In genomic region chr4:123889376-123889945, GRCh38 we compare ENCODE assay signal across 25 cellular contexts.
DNase-seq lines count a peak whose midpoint lies in the region; ATAC-seq and TF ChIP-seq lines count a peak whose summit lies in the region.
"Had no signal": no experiment of that assay in that cellular context is flagged by ENCODE, and none has a peak within 500 bp of the region (broad histone marks: within the 10 kb centered on the region; RNA-seq: fewer than 3 reads in every experiment).

No MANE protein-coding gene starts in this region.

- H3K4me3 ChIP-seq in KMS-11 (IDR thresholded peaks at IDR 0.05; ENCODE audit: insufficient read depth, low read depth, low read length) = no peak overlapping the region
- H3K4me3 ChIP-seq: coronary artery, left lung, psoas muscle had no signal

- peaks cover 10% of the 10 kb centered on the region for H3K9me3 Mint-ChIP-seq in osteocyte (ENCODE audit: unreplicated experiment)

- TF ChIP-seq CTCF in KMS-11 (conservative IDR thresholded peaks at IDR 0.05; ENCODE audit: low read depth, low read length) (no peak), osteocyte (IDR thresholded peaks at IDR 0.05) (no peak)

- no peaks in the 10 kb centered on the region for H3K36me3 ChIP-seq in KMS-11 (ENCODE audit: insufficient read depth)
- H3K36me3 ChIP-seq: brain microvascular endothelial cell, left lung had no signal

- no peaks in the 10 kb centered on the region for H3K27me3 Mint-ChIP-seq in osteocyte (ENCODE audit: unreplicated experiment)
- H3K27me3 Mint-ChIP-seq: stimulated activated memory B cell treated with anti-CD40 and anti-IgM and Interleukin-4, amounts not matched to agents 10 μg/mL and 1 μg/mL and 100 μg/mL, for 72 hours had no signal

- no peak overlapping the region for H3K27ac ChIP-seq in KMS-11
- H3K27ac ChIP-seq: brain microvascular endothelial cell, coronary artery, left lung, psoas muscle, RWPE1 had no signal

- peaks cover 13% of the 10 kb centered on the region for H3K4me1 ChIP-seq in KMS-11 (ENCODE audit: low read depth, poor library complexity, severe bottlenecking)

- no peaks in the 10 kb centered on the region for H3K27me3 ChIP-seq in KMS-11 (ENCODE audit: insufficient read depth, low read depth)
- H3K27me3 ChIP-seq: brain microvascular endothelial cell, left lung had no signal

- no peaks in the 10 kb centered on the region for H3K79me2 ChIP-seq in KMS-11 (ENCODE audit: insufficient read depth, low read depth)

- DNase-seq in amniotic epithelial cell (ENCODE audit: low read depth) (peak; percentile 92), fibroblast of peridontal ligament (ENCODE audit: extremely low read depth) (peak; percentile 50), osteocyte (ENCODE audit: extremely low spot score, unreplicated experiment) (no peak), DMS79 (lab: John Stamatoyannopoulos, UW) (no peak), NCI-H1092 (lab: John Stamatoyannopoulos, UW) (no peak)
- DNase-seq: activated CD4-positive, alpha-beta T cell treated with anti-CD3 and anti-CD28 coated beads, Interleukin-2, amount 50 U/mL, for 48 hours; activated CD4-positive, CD25-positive, alpha-beta regulatory T cell; activated effector memory CD4-positive, alpha-beta T cell treated with Interleukin-2 at 50 U/mL for 16 hours; activated naive CD8-positive, alpha-beta T cell treated with anti-CD3 and anti-CD28 coated beads, Interleukin-2, amount 10 ng/mL, durations not matched to agents 7 days and 5 days; brain microvascular endothelial cell; H9; Karpas-422; left lung; NCI-H1930; NCI-H69; psoas muscle; small intestine; T-helper 9 cell had no signal

- H3K36me3 Mint-ChIP-seq in osteocyte (ENCODE audit: unreplicated experiment) = peaks cover 3% of the 10 kb centered on the region
- H3K36me3 Mint-ChIP-seq: activated naive CD8-positive, alpha-beta T cell treated with anti-CD3 and anti-CD28 coated beads, Interleukin-2, amount 10 ng/mL, durations not matched to agents 7 days and 5 days; CD14-positive monocyte; stimulated activated memory B cell treated with anti-CD40 and anti-IgM and Interleukin-4, amounts not matched to agents 10 μg/mL and 1 μg/mL and 100 μg/mL, for 72 hours had no signal

- ATAC-seq in GM21381 (IDR thresholded peaks at IDR 0.05; ENCODE audit: unreplicated experiment) (no peak), GM19035 (IDR thresholded peaks at IDR 0.05; ENCODE audit: unreplicated experiment) (no peak)
- ATAC-seq: left lung; psoas muscle; stimulated activated memory B cell treated with anti-CD40 and anti-IgM and Interleukin-4, amounts not matched to agents 10 μg/mL and 1 μg/mL and 100 μg/mL, for 72 hours had no signal

- H3K4me1 Mint-ChIP-seq in osteocyte (ENCODE audit: unreplicated experiment) = peaks cover 45% of the 10 kb centered on the region
- H3K4me1 Mint-ChIP-seq: activated naive CD8-positive, alpha-beta T cell treated with anti-CD3 and anti-CD28 coated beads, Interleukin-2, amount 10 ng/mL, durations not matched to agents 7 days and 5 days; H9; stimulated activated memory B cell treated with anti-CD40 and anti-IgM and Interleukin-4, amounts not matched to agents 10 μg/mL and 1 μg/mL and 100 μg/mL, for 72 hours had no signal

- H3K9ac ChIP-seq in KMS-11 = no peak overlapping the region

- H4K20me1 ChIP-seq in KMS-11 (ENCODE audit: insufficient read depth) = no peaks in the 10 kb centered on the region

- H3K4me2 ChIP-seq in KMS-11 = peak overlapping the region; percentile 21; the same call in 1 of the 2 replicates

- peak overlapping the region; percentile 80 for H3K27ac Mint-ChIP-seq in osteocyte (ENCODE audit: unreplicated experiment)
- H3K27ac Mint-ChIP-seq: activated naive CD8-positive, alpha-beta T cell treated with anti-CD3 and anti-CD28 coated beads, Interleukin-2, amount 10 ng/mL, durations not matched to agents 7 days and 5 days; CD14-positive monocyte; H9; stimulated activated memory B cell treated with anti-CD40 and anti-IgM and Interleukin-4, amounts not matched to agents 10 μg/mL and 1 μg/mL and 100 μg/mL, for 72 hours had no signal

- no peak overlapping the region for H3K4me3 Mint-ChIP-seq in osteocyte (ENCODE audit: unreplicated experiment)
- H3K4me3 Mint-ChIP-seq: activated naive CD8-positive, alpha-beta T cell treated with anti-CD3 and anti-CD28 coated beads, Interleukin-2, amount 10 ng/mL, durations not matched to agents 7 days and 5 days; CD14-positive monocyte; H9; stimulated activated memory B cell treated with anti-CD40 and anti-IgM and Interleukin-4, amounts not matched to agents 10 μg/mL and 1 μg/mL and 100 μg/mL, for 72 hours had no signal

- no peak overlapping the region for H2AFZ ChIP-seq in KMS-11 (ENCODE audit: low read depth)

Comparison
In these comparisons a context has a peak if more than half of its experiments do, and no peak if none do; other contexts are left out.
1. DNase-seq: peak in amniotic epithelial cell (single experiment) and fibroblast of peridontal ligament (single experiment); none in osteocyte (single experiment), DMS79 (single experiment) and NCI-H1092 (single experiment).